In genomic region chr2:176106636-176107539, GRCh38 we compare ENCODE assay signal across 8 cellular contexts. TPM values are rescaled to one million over a fixed set of nuclear protein-coding genes. Genes with fewer than 3 reads are reported as not detected.
DNase-seq lines count a peak whose midpoint lies in the region; ATAC-seq and FAIRE-seq lines count a peak whose summit lies in the region.

HOXD11 (plus strand) TSS chr2:176107280; CDS start chr2:176107356, 76 bp downstream.

- no peaks in the 10 kb centered on the region for H3K36me3 ChIP-seq in mesendoderm (ENCODE audit: control insufficient read depth, insufficient read depth, low read length)

- peaks cover 9% of the 10 kb centered on the region for H3K4me1 Mint-ChIP-seq in activated naive CD8-positive, alpha-beta T cell treated with anti-CD3 and anti-CD28 coated beads, Interleukin-2, amount 10 ng/mL, durations not matched to agents 7 days and 5 days

- H4K5ac ChIP-seq in mesendoderm (ENCODE audit: low read length) = no peak within 1 kb of the TSS

- no peak within 1 kb of the TSS for H4K8ac ChIP-seq in mesendoderm (ENCODE audit: low read depth, low read length)

- no peak within 1 kb of the TSS for H3K23ac ChIP-seq in mesendoderm (ENCODE audit: low read length)

- H3K4me3 ChIP-seq in mesendoderm (ENCODE audit: low read length) = no peak within 1 kb of the TSS

- H3K4me3 Mint-ChIP-seq in activated naive CD8-positive, alpha-beta T cell treated with anti-CD3 and anti-CD28 coated beads, Interleukin-2, amount 10 ng/mL, durations not matched to agents 7 days and 5 days = peak within 1 kb of the TSS; percentile 3

- peaks cover 85% of the 10 kb centered on the region for H3K27me3 ChIP-seq in mesendoderm (ENCODE audit: insufficient read depth, low read length, poor library complexity)

- POLR2A ChIA-PET in activated naive CD8-positive, alpha-beta T cell treated with anti-CD3 and anti-CD28 coated beads, Interleukin-2, amount 10 ng/mL, durations not matched to agents 7 days and 5 days (lab: Charles Lee) = no interaction called here

- no peak within 1 kb of the TSS for H3K27ac ChIP-seq in mesendoderm (ENCODE audit: low read depth, low read length)

- H2BK15ac ChIP-seq in mesendoderm (replicated peaks; ENCODE audit: low read depth) = no peak within 1 kb of the TSS

- H3K79me1 ChIP-seq in mesendoderm (ENCODE audit: low read length) = no peaks in the 10 kb centered on the region

- H3K4me2 ChIP-seq in mesendoderm (ENCODE audit: low read length) = peak within 1 kb of the TSS; percentile 46

- no peak within 1 kb of the TSS for H2BK5ac ChIP-seq in mesendoderm (ENCODE audit: low read length)

- ATAC-seq in activated naive CD8-positive, alpha-beta T cell treated with anti-CD3 and anti-CD28 coated beads, Interleukin-2, amount 10 ng/mL, durations not matched to agents 7 days and 5 days (ENCODE audit: low read depth) = no peak
- ATAC-seq in HG03469 (IDR thresholded peaks at IDR 0.05; ENCODE audit: unreplicated experiment) (no peak), GM18873 (IDR thresholded peaks at IDR 0.05; ENCODE audit: low FRiP score, unreplicated experiment) (no peak)

- no peak for FAIRE-seq in frontal cortex (lab: Jason Lieb, UNC)

- DNase-seq in ELR (ENCODE audit: low read depth) (peak; percentile 38), NCI-H1694 (lab: John Stamatoyannopoulos, UW) (peak; percentile 21), mesendoderm (peak; percentile 75), frontal cortex (ENCODE audit: low spot score in 2 of 2) (no peak), T1000 (lab: John Stamatoyannopoulos, UW) (no peak)
- DNase-seq in activated naive CD8-positive, alpha-beta T cell treated with anti-CD3 and anti-CD28 coated beads, Interleukin-2, amount 10 ng/mL, durations not matched to agents 7 days and 5 days = no peak

- H3K9me3 Mint-ChIP-seq in activated naive CD8-positive, alpha-beta T cell treated with anti-CD3 and anti-CD28 coated beads, Interleukin-2, amount 10 ng/mL, durations not matched to agents 7 days and 5 days = peaks cover 2% of the 10 kb centered on the region

- peak within 1 kb of the TSS; percentile 77 for H3K27ac Mint-ChIP-seq in activated naive CD8-positive, alpha-beta T cell treated with anti-CD3 and anti-CD28 coated beads, Interleukin-2, amount 10 ng/mL, durations not matched to agents 7 days and 5 days

- no peak within 1 kb of the TSS for H3K56ac ChIP-seq in mesendoderm (ENCODE audit: low read length)

- H2BK120ac ChIP-seq in mesendoderm (ENCODE audit: low read depth, low read length) = no peak within 1 kb of the TSS

- H3K4ac ChIP-seq in mesendoderm (ENCODE audit: low read depth, low read length) = no peak within 1 kb of the TSS

- H3K27me3 Mint-ChIP-seq in activated naive CD8-positive, alpha-beta T cell treated with anti-CD3 and anti-CD28 coated beads, Interleukin-2, amount 10 ng/mL, durations not matched to agents 7 days and 5 days = peaks cover 82% of the 10 kb centered on the region

- peak within 1 kb of the TSS; percentile 34 for H3K18ac ChIP-seq in mesendoderm (ENCODE audit: low read length)

- H2AK5ac ChIP-seq in mesendoderm (ENCODE audit: low read length) = no peak within 1 kb of the TSS

- peaks cover 2% of the 10 kb centered on the region for H3K36me3 Mint-ChIP-seq in activated naive CD8-positive, alpha-beta T cell treated with anti-CD3 and anti-CD28 coated beads, Interleukin-2, amount 10 ng/mL, durations not matched to agents 7 days and 5 days

- WGBS in mesendoderm (ENCODE audit: extremely low coverage, insufficient coverage, low lambda C conversion rate) = no CpG with 5 or more reads among the region's 82 CpGs

- no peak within 1 kb of the TSS for H3K9ac ChIP-seq in mesendoderm (ENCODE audit: low read length)

- no peaks in the 10 kb centered on the region for H3K4me1 ChIP-seq in mesendoderm (ENCODE audit: control insufficient read depth, low read depth, low read length)

- no peaks in the 10 kb centered on the region for H3K79me2 ChIP-seq in mesendoderm (ENCODE audit: control insufficient read depth, insufficient read depth, low read length)

RNA-seq across cellular contexts. Expression of gene HOXD11, which starts in this region (rescaled TPM):
- total RNA-seq in activated naive CD8-positive, alpha-beta T cell treated with anti-CD3 and anti-CD28 coated beads, Interleukin-2, amount 10 ng/mL, durations not matched to agents 7 days and 5 days = not detected
- 0.08 TPM for polyA plus RNA-seq in mesendoderm (2013, experiment 1 of 2)
- polyA plus RNA-seq in mesendoderm (2013, experiment 2 of 2) = 0.08 TPM
- not detected for total RNA-seq in frontal cortex

Comparison
In these comparisons a context has a peak if more than half of its experiments do, and no peak if none do; other contexts are left out.
1. DNase-seq: peak in ELR (single experiment), NCI-H1694 (single experiment) and mesendoderm (single experiment); none in activated naive CD8-positive, alpha-beta T cell treated with anti-CD3 and anti-CD28 coated beads, Interleukin-2, amount 10 ng/mL, durations not matched to agents 7 days and 5 days (single experiment), frontal cortex (0 of 2) and T1000 (single experiment).